Comparison of ENCODE assay signal across 8 cellular contexts in genomic region chr6:33410050-33410710, GRCh38. TPM values are rescaled to one million over a fixed set of nuclear protein-coding genes. Genes with fewer than 3 reads are reported as not detected.
DNase-seq lines count a peak whose midpoint lies in the region; ATAC-seq and TF ChIP-seq lines count a peak whose summit lies in the region.

No MANE protein-coding gene starts in this region.

- ATAC-seq in GM19351 (IDR thresholded peaks at IDR 0.05; ENCODE audit: unreplicated experiment), result peak; percentile 84
- peak; percentile 51 for ATAC-seq in HG03469 (IDR thresholded peaks at IDR 0.05; ENCODE audit: unreplicated experiment)
- peak; percentile 85 for ATAC-seq in left lobe of liver

- peaks cover 40% of the 10 kb centered on the region for H3K4me1 Mint-ChIP-seq in activated CD4-positive, alpha-beta T cell treated with anti-CD3 and anti-CD28 coated beads, Interleukin-2, amount 10 ng/mL, durations not matched to agents 24 days and 14 days

- H3K36me3 Mint-ChIP-seq in activated CD4-positive, alpha-beta T cell treated with anti-CD3 and anti-CD28 coated beads, Interleukin-2, amount 10 ng/mL, durations not matched to agents 24 days and 14 days (ENCODE audit: low read depth), result peaks cover 45% of the 10 kb centered on the region

- no peaks in the 10 kb centered on the region for H3K4me1 ChIP-seq in colonic mucosa

- intact Hi-C loops in activated CD4-positive, alpha-beta T cell treated with anti-CD3 and anti-CD28 coated beads, Interleukin-2, amount 10 ng/mL, durations not matched to agents 24 days and 14 days (cut with micrococcal nuclease), result loop anchor here (1.0 to 10.0 kb wide), 8 partner anchors 8 to 1235 kb away; partner anchors contain the start of genes AGPAT1, B3GALT4, CUTA and KIFC1
- intact Hi-C loops in colonic mucosa (cut with DNase I), result loop anchor here (10.0 kb wide), 1 partner anchor 95 kb away; the partner anchor contains the start of genes TAPBP and ZBTB22

- peaks cover 4% of the 10 kb centered on the region for H3K36me3 ChIP-seq in colonic mucosa

- no peaks in the 10 kb centered on the region for H3K9me3 ChIP-seq in colonic mucosa

- H3K27ac Mint-ChIP-seq in activated CD4-positive, alpha-beta T cell treated with anti-CD3 and anti-CD28 coated beads, Interleukin-2, amount 10 ng/mL, durations not matched to agents 24 days and 14 days, result peak overlapping the region; percentile 91

- H3K4me3 Mint-ChIP-seq in activated CD4-positive, alpha-beta T cell treated with anti-CD3 and anti-CD28 coated beads, Interleukin-2, amount 10 ng/mL, durations not matched to agents 24 days and 14 days, result peak overlapping the region; percentile 92

- peak overlapping the region; percentile 93 for H3K27ac ChIP-seq in colonic mucosa

- H3K27me3 Mint-ChIP-seq in activated CD4-positive, alpha-beta T cell treated with anti-CD3 and anti-CD28 coated beads, Interleukin-2, amount 10 ng/mL, durations not matched to agents 24 days and 14 days, result no peaks in the 10 kb centered on the region

- H3K27me3 ChIP-seq in colonic mucosa, result no peaks in the 10 kb centered on the region

- H3K4me3 ChIP-seq in colonic mucosa, result peak overlapping the region; percentile 88

- no peak for TF ChIP-seq CTCF in colonic mucosa (IDR thresholded peaks at IDR 0.05)

- H3K9ac ChIP-seq in colonic mucosa (ENCODE audit: low read depth in 2 of 2, low read length in 2 of 2), result peak overlapping the region; percentile 69 to 72

- no peaks in the 10 kb centered on the region for H3K9me3 Mint-ChIP-seq in activated CD4-positive, alpha-beta T cell treated with anti-CD3 and anti-CD28 coated beads, Interleukin-2, amount 10 ng/mL, durations not matched to agents 24 days and 14 days

- DNase-seq in C1 segment of cervical spinal cord (lab: John Stamatoyannopoulos, UW), result peak; percentile 67 to 98 (median 94)
- peak; percentile 94 to 99 for DNase-seq in NCI-H526 (lab: John Stamatoyannopoulos, UW)
- peak; percentile 99 for DNase-seq in activated CD4-positive, alpha-beta T cell treated with anti-CD3 and anti-CD28 coated beads, Interleukin-2, amount 10 ng/mL, durations not matched to agents 24 days and 14 days
- DNase-seq in colonic mucosa, result peak; percentile 98
- DNase-seq in left lobe of liver (ENCODE audit: low spot score), result peak; percentile 99
- DNase-seq in stimulated activated CD4-positive, alpha-beta T cell treated with anti-CD3 and anti-CD28 coated beads, Interleukin-1b, Interleukin-23, amount 100 ng/mL, for 48 hours, result peak; percentile 97

RNA-seq across cellular contexts. Expression of gene PHF1, which starts 0.6 kb away (rescaled TPM):
- total RNA-seq in activated CD4-positive, alpha-beta T cell treated with anti-CD3 and anti-CD28 coated beads, Interleukin-2, amount 10 ng/mL, durations not matched to agents 24 days and 14 days, result 29.5 and 33.6 TPM in 2 replicates
- 10 to 100 TPM; 21.9 to 39.5 TPM for total RNA-seq in colonic mucosa
- 20.7 TPM for total RNA-seq in left lobe of liver

RNA-seq across cellular contexts. Expression of gene CUTA, which starts 7.7 kb away (rescaled TPM):
- 120 and 124 TPM in 2 replicates for total RNA-seq in activated CD4-positive, alpha-beta T cell treated with anti-CD3 and anti-CD28 coated beads, Interleukin-2, amount 10 ng/mL, durations not matched to agents 24 days and 14 days
- total RNA-seq in colonic mucosa, result 100 to 1,000 TPM; 145 to 172 TPM
- total RNA-seq in left lobe of liver, result 104 TPM

RNA-seq across cellular contexts. Expression of gene SYNGAP1, which starts 9.7 kb away (rescaled TPM):
- total RNA-seq in activated CD4-positive, alpha-beta T cell treated with anti-CD3 and anti-CD28 coated beads, Interleukin-2, amount 10 ng/mL, durations not matched to agents 24 days and 14 days, result 41.5 and 44.6 TPM in 2 replicates
- total RNA-seq in colonic mucosa, result 10 to 100 TPM in 1 of 2 donors, 1 to 10 TPM in 1; 5.3 to 10.4 TPM
- 2.5 TPM for total RNA-seq in left lobe of liver

RNA-seq across cellular contexts. Expression of gene KIFC1, which starts 18.6 kb away (rescaled TPM):
- 64.9 and 66.5 TPM in 2 replicates for total RNA-seq in activated CD4-positive, alpha-beta T cell treated with anti-CD3 and anti-CD28 coated beads, Interleukin-2, amount 10 ng/mL, durations not matched to agents 24 days and 14 days
- total RNA-seq in colonic mucosa (10 to 100 TPM; 15.8 to 74.6 TPM), left lobe of liver (0.38 TPM)

RNA-seq across cellular contexts. Expression of gene ZBTB9, which starts 44.2 kb away (rescaled TPM):
- 14.2 and 14.5 TPM in 2 replicates for total RNA-seq in activated CD4-positive, alpha-beta T cell treated with anti-CD3 and anti-CD28 coated beads, Interleukin-2, amount 10 ng/mL, durations not matched to agents 24 days and 14 days
- total RNA-seq in colonic mucosa, result 1 to 10 TPM; 4.8 to 8.1 TPM
- 2.9 TPM for total RNA-seq in left lobe of liver

Comparison
In these comparisons a context has a peak if more than half of its experiments do, and no peak if none do; other contexts are left out.
1. Peak in every context shown above with its lines: DNase-seq, ATAC-seq, H3K4me3 ChIP-seq and H3K27ac ChIP-seq.